8 cellular contexts compared by ENCODE assay signal in genomic region chr11:65454311-65454695, GRCh38. TPM values are rescaled to one million over a fixed set of nuclear protein-coding genes. Genes with fewer than 3 reads are reported as not detected.
DNase-seq lines count a peak whose midpoint lies in the region; ATAC-seq and TF ChIP-seq lines count a peak whose summit lies in the region.

No MANE protein-coding gene starts in this region.

- no peak for TF ChIP-seq CTCF in GM12864 (IDR thresholded peaks at IDR 0.05; ENCODE audit: low read depth, low read length, missing control alignments)
- TF ChIP-seq CTCF in activated B cell treated with CpG ODN at 0.5 μM for 24 hours (IDR thresholded peaks at IDR 0.05): no peak
- TF ChIP-seq CTCF in glutamatergic neuron (IDR thresholded peaks at IDR 0.05; ENCODE audit: partially characterized antibody, unreplicated experiment): no peak

- CTCF ChIA-PET in activated B cell treated with CpG ODN at 0.5 μM for 24 hours (lab: Charles Lee): no interaction called here
- CTCF ChIA-PET in HEK293T (lab: Yijun Ruan, JAX): no interaction called here

- TF ChIP-seq POLR2A in GM18505 (IDR thresholded peaks at IDR 0.05; ENCODE audit: borderline replicate concordance, extremely low read depth, insufficient read depth, insufficient read length): no peak

- peak overlapping the region; percentile 65 for H3K4me3 ChIP-seq in GM12864 (ENCODE audit: low read depth, low read length)
- peak overlapping the region; percentile 38 to 49 (median 44) for H3K4me3 ChIP-seq in skin epidermis

- H3K36me3 Mint-ChIP-seq in activated B cell treated with CpG ODN at 0.5 μM for 24 hours (ENCODE audit: low read depth): peaks cover 5% of the 10 kb centered on the region
- H3K36me3 Mint-ChIP-seq in glutamatergic neuron (ENCODE audit: unreplicated experiment): peaks cover 13% of the 10 kb centered on the region

- peak overlapping the region; percentile 95 for H3K4me3 Mint-ChIP-seq in activated B cell treated with CpG ODN at 0.5 μM for 24 hours
- peak overlapping the region; percentile 85 for H3K4me3 Mint-ChIP-seq in glutamatergic neuron (ENCODE audit: unreplicated experiment)

- peak overlapping the region; percentile 90 for H3K27ac Mint-ChIP-seq in activated B cell treated with CpG ODN at 0.5 μM for 24 hours
- H3K27ac Mint-ChIP-seq in glutamatergic neuron (ENCODE audit: unreplicated experiment): no peak overlapping the region

- H3K27me3 Mint-ChIP-seq in activated B cell treated with CpG ODN at 0.5 μM for 24 hours (no peaks in the 10 kb centered on the region), glutamatergic neuron (ENCODE audit: unreplicated experiment) (peaks cover 13% of the 10 kb centered on the region)

- ATAC-seq in activated B cell treated with CpG ODN at 0.5 μM for 24 hours (ENCODE audit: low read depth) (no peak), GM18519 (IDR thresholded peaks at IDR 0.05; ENCODE audit: low FRiP score, unreplicated experiment) (no peak), GM21529 (IDR thresholded peaks at IDR 0.05; ENCODE audit: unreplicated experiment) (no peak), GM18505 (IDR thresholded peaks at IDR 0.05; ENCODE audit: unreplicated experiment) (no peak)

- H3K4me1 Mint-ChIP-seq in activated B cell treated with CpG ODN at 0.5 μM for 24 hours (peaks cover 33% of the 10 kb centered on the region), glutamatergic neuron (ENCODE audit: low read depth, unreplicated experiment) (peaks cover 12% of the 10 kb centered on the region)

- POLR2A ChIA-PET in activated B cell treated with CpG ODN at 0.5 μM for 24 hours (lab: Charles Lee): interaction anchor here (0.6 to 2.7 kb wide), 3 partner anchors 24 to 44 kb away, joined by 3 to 35 read pairs (median 14); partner anchors contain the start of genes MALAT1 and NEAT1
- POLR2A ChIA-PET in HEK293T (lab: Yijun Ruan, JAX): no interaction called here

- intact Hi-C loops in activated B cell treated with CpG ODN at 0.5 μM for 24 hours (cut with micrococcal nuclease): no loop called here

- H3K9me3 Mint-ChIP-seq in activated B cell treated with CpG ODN at 0.5 μM for 24 hours: no peaks in the 10 kb centered on the region
- H3K9me3 Mint-ChIP-seq in glutamatergic neuron (ENCODE audit: unreplicated experiment): peaks cover 13% of the 10 kb centered on the region

- DNase-seq in GM12864 (ENCODE audit: low read depth) (no peak), activated B cell treated with CpG ODN at 0.5 μM for 24 hours (no peak), glutamatergic neuron (no peak), HEK293T (ENCODE audit: extremely low spot score) (no peak)

- peak overlapping the region in 20 of 21 experiments; percentile 58 to 91 (median 82) for H3K27ac ChIP-seq in skin epidermis

TF ChIP-seq in HEK293T, 16 proteins besides CTCF, POLR2A, EP300 and RAD21:
- TF ChIP-seq HDGF (IDR thresholded peaks at IDR 0.05; ENCODE audit: borderline replicate concordance): no peak

RNA-seq across cellular contexts. Expression of gene NEAT1, which starts 31.7 kb away (rescaled TPM):
- total RNA-seq in activated B cell treated with CpG ODN at 0.5 μM for 24 hours (578 and 699 TPM in 2 replicates), glutamatergic neuron (ENCODE audit: unreplicated experiment) (107 TPM)

RNA-seq across cellular contexts. Expression of gene MALAT1, which starts 44.5 kb away (rescaled TPM):
- total RNA-seq in activated B cell treated with CpG ODN at 0.5 μM for 24 hours (12,540 and 18,961 TPM in 2 replicates), glutamatergic neuron (ENCODE audit: unreplicated experiment) (18,218 TPM)
